ENCODE assay signal across 8 cellular contexts in genomic region chr16:15949210-15950166, GRCh38. TPM values are rescaled to one million over a fixed set of nuclear protein-coding genes. Genes with fewer than 3 reads are reported as not detected.
DNase-seq lines count a peak whose midpoint lies in the region; ATAC-seq and TF ChIP-seq lines count a peak whose summit lies in the region.

Gene ABCC1, plus strand, starts transcription at chr16:15949616. Its CDS starts 136 bp downstream, at chr16:15949752.

- POLR2A ChIA-PET in BJ (lab: Charles Lee), result no interaction called here
- POLR2A ChIA-PET in WTC11 (lab: Charles Lee), result interaction anchor here (0.6 to 1.3 kb wide), 2 partner anchors 21 to 74 kb away, joined by 3 read pairs; no protein-coding TSS in a partner anchor

- no peaks in the 10 kb centered on the region; the same call in none of the 2 replicates for H3K36me3 ChIP-seq in BJ (ENCODE audit: control insufficient read depth, insufficient read depth, low read length)

- H3K4me1 Mint-ChIP-seq in IgD-negative memory B cell (peaks cover 25 to 35% (median 33%) of the 10 kb centered on the region in 3 donors), WTC11 (peaks cover 35% of the 10 kb centered on the region)

- no peaks in the 10 kb centered on the region for H3K36me3 Mint-ChIP-seq in IgD-negative memory B cell
- no peaks in the 10 kb centered on the region for H3K36me3 Mint-ChIP-seq in WTC11

- peak within 1 kb of the TSS; percentile 95 to 99 (median 97) for H3K27ac Mint-ChIP-seq in IgD-negative memory B cell
- peak within 1 kb of the TSS; percentile 93 for H3K27ac Mint-ChIP-seq in WTC11

- ATAC-seq in GM19351 (IDR thresholded peaks at IDR 0.05; ENCODE audit: unreplicated experiment) (peak; percentile 56), WTC11 (peak; percentile 75), left colon (peak; percentile 72)

- peak within 1 kb of the TSS; percentile 82 for H3K4me3 ChIP-seq in BJ (ENCODE audit: low read depth, low read length)

- intact Hi-C loops in left colon (cut with DNase I, micrococcal nuclease), result no loop called here

- DNase-seq in BJ (ENCODE audit: low read depth), result no peak
- DNase-seq in WTC11 (ENCODE audit: low spot score), result peak; percentile 24
- DNase-seq in central memory CD4-positive, alpha-beta T cell, result peak; percentile 46
- DNase-seq in left colon, result peak; percentile 39 to 61
- peak; percentile 37 to 45 for DNase-seq in stimulated activated CD4-positive, alpha-beta T cell treated with anti-CD3 and anti-CD28 coated beads, Interleukin-2, amount 100 ng/mL, for 48 hours
- no peak for DNase-seq in pons (ENCODE audit: low spot score)

- H3K27me3 Mint-ChIP-seq in IgD-negative memory B cell (no peaks in the 10 kb centered on the region), WTC11 (ENCODE audit: low read depth) (no peaks in the 10 kb centered on the region)

- CTCF ChIA-PET in BJ (lab: Yijun Ruan, JAX) (interaction anchor here (0.6 to 1.0 kb wide), 3 partner anchors 53 to 74 kb away, joined by 3 to 4 read pairs (median 4); partner anchors contain the start of gene CEP20), WTC11 (lab: Charles Lee) (interaction anchor here (0.8 to 1.5 kb wide), 3 partner anchors 9 to 172 kb away, joined by 3 to 5 read pairs (median 5); no protein-coding TSS in a partner anchor)

- no peaks in the 10 kb centered on the region for H3K27me3 ChIP-seq in BJ (ENCODE audit: control insufficient read depth, insufficient read depth, low read length)

- TF ChIP-seq CTCF in BJ (IDR thresholded peaks at IDR 0.05; ENCODE audit: insufficient read depth, low read depth, low read length) (0 out of 2 replicates have a peak, but pooled peaks have one; percentile 1), WTC11 (IDR thresholded peaks at IDR 0.05) (no peak)

- H3K4me3 Mint-ChIP-seq in IgD-negative memory B cell (peak within 1 kb of the TSS; percentile 93 to 100 (median 97)), WTC11 (peak within 1 kb of the TSS; percentile 86)

- H3K9me3 Mint-ChIP-seq in IgD-negative memory B cell (no peaks in the 10 kb centered on the region), WTC11 (no peaks in the 10 kb centered on the region)

TF ChIP-seq in WTC11, 78 proteins besides CTCF, POLR2A, EP300 and RAD21:
- TF ChIP-seq, protein P1, sequence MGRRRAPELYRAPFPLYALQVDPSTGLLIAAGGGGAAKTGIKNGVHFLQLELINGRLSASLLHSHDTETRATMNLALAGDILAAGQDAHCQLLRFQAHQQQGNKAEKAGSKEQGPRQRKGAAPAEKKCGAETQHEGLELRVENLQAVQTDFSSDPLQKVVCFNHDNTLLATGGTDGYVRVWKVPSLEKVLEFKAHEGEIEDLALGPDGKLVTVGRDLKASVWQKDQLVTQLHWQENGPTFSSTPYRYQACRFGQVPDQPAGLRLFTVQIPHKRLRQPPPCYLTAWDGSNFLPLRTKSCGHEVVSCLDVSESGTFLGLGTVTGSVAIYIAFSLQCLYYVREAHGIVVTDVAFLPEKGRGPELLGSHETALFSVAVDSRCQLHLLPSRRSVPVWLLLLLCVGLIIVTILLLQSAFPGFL (CRISPR knock-in tag; IDR thresholded peaks at IDR 0.05; ENCODE audit: borderline replicate concordance), result no peak
- TF ChIP-seq SOX15 (CRISPR knock-in tag; IDR thresholded peaks at IDR 0.05) (no peak), ZNF671 (CRISPR knock-in tag; IDR thresholded peaks at IDR 0.05) (no peak), ERG (CRISPR knock-in tag; IDR thresholded peaks at IDR 0.05) (no peak), ZNF138 (CRISPR knock-in tag; conservative IDR thresholded peaks at IDR 0.05) (no peak)
- TF ChIP-seq, protein P2, sequence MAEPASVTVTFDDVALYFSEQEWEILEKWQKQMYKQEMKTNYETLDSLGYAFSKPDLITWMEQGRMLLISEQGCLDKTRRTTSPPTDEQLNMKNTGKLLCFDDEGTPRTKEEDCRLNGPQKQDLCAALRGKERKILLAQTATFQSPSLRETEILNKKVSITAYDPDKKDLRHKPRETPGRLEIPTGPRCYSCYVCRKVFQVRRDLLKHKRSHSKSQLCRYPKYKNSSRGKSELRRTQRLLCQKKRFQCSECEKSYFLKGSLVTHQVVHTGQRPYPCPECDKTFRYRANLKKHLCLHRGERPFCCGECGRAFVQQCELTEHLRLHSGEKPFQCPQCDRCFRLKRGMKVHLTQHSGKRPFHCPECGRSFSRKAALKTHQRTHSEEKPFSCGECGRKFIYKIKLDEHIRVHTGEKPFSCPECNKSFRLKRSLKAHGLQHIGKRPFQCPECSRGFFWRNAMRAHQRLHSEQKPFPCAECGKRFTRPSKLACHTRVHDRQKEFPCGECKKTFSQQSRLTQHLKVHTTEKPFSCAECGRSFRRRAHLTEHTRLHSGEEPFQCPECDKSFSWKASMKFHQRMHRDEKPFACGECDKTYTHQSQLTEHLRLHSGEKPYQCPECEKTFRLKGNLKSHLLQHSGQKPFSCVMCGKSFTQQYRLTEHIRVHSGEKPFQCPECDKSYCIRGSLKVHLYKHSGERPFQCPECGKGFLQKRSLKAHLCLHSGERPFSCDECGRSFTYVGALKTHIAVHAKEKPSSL (CRISPR knock-in tag; conservative IDR thresholded peaks at IDR 0.05), result no peak
- TF ChIP-seq, protein P3, sequence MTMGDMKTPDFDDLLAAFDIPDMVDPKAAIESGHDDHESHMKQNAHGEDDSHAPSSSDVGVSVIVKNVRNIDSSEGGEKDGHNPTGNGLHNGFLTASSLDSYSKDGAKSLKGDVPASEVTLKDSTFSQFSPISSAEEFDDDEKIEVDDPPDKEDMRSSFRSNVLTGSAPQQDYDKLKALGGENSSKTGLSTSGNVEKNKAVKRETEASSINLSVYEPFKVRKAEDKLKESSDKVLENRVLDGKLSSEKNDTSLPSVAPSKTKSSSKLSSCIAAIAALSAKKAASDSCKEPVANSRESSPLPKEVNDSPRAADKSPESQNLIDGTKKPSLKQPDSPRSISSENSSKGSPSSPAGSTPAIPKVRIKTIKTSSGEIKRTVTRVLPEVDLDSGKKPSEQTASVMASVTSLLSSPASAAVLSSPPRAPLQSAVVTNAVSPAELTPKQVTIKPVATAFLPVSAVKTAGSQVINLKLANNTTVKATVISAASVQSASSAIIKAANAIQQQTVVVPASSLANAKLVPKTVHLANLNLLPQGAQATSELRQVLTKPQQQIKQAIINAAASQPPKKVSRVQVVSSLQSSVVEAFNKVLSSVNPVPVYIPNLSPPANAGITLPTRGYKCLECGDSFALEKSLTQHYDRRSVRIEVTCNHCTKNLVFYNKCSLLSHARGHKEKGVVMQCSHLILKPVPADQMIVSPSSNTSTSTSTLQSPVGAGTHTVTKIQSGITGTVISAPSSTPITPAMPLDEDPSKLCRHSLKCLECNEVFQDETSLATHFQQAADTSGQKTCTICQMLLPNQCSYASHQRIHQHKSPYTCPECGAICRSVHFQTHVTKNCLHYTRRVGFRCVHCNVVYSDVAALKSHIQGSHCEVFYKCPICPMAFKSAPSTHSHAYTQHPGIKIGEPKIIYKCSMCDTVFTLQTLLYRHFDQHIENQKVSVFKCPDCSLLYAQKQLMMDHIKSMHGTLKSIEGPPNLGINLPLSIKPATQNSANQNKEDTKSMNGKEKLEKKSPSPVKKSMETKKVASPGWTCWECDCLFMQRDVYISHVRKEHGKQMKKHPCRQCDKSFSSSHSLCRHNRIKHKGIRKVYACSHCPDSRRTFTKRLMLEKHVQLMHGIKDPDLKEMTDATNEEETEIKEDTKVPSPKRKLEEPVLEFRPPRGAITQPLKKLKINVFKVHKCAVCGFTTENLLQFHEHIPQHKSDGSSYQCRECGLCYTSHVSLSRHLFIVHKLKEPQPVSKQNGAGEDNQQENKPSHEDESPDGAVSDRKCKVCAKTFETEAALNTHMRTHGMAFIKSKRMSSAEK (CRISPR knock-in tag; IDR thresholded peaks at IDR 0.05; ENCODE audit: borderline replicate concordance), result no peak

RNA-seq across cellular contexts. Expression of gene ABCC1, which starts in this region (rescaled TPM):
- polyA plus RNA-seq in BJ (2011; rRNA removed) (17.0 and 27.3 TPM in 2 replicates), IgD-negative memory B cell (5.8 TPM)
- polyA minus RNA-seq in BJ (2011; rRNA and poly(A)+ RNA removed), result 80.7 and 92.3 TPM in 2 replicates
- total RNA-seq in WTC11 (2021) (61.9 to 64.9 TPM (median 63.9 TPM) in 3 replicates), left colon (10 to 100 TPM; 18.3 to 23.3 TPM)

Comparison
In these comparisons a context has a peak if more than half of its experiments do, and no peak if none do; other contexts are left out.
1. DNase-seq: peak in WTC11 (single experiment), central memory CD4-positive, alpha-beta T cell (single experiment), left colon (2 of 2) and stimulated activated CD4-positive, alpha-beta T cell treated with anti-CD3 and anti-CD28 coated beads, Interleukin-2, amount 100 ng/mL, for 48 hours (2 of 2); none in BJ (single experiment) and pons (single experiment).
2. Peak in every context shown above with its lines, with median percentiles within 50 percentile points of each other: ATAC-seq.